In genomic region chr6:156657311-156657710, GRCh38 we compare ENCODE assay signal across 20 cellular contexts.
A peak's percentile ranks its signal among the peaks of the same experiment; 100 is the strongest.
DNase-seq lines count a peak whose midpoint lies in the region; ATAC-seq and TF ChIP-seq lines count a peak whose summit lies in the region.
"Had no signal": no experiment of that assay in that cellular context is flagged by ENCODE, and none has a peak within 500 bp of the region (broad histone marks: within the 10 kb centered on the region; RNA-seq: fewer than 3 reads in every experiment).

No MANE protein-coding gene starts in this region.

- H4K91ac ChIP-seq in mesenchymal stem cell (ENCODE audit: low read length): no peak overlapping the region

- no peak overlapping the region for H2AK5ac ChIP-seq in mesenchymal stem cell (ENCODE audit: low read length, severe bottlenecking)

- no peak overlapping the region for H3K23ac ChIP-seq in mesenchymal stem cell (ENCODE audit: low read length in 2 of 2)

- in situ Hi-C loops in GM23248 (cut with MboI): no loop called here

- H3K9me3 ChIP-seq in heart right ventricle: no peaks in the 10 kb centered on the region
- H3K9me3 ChIP-seq in mesenchymal stem cell (ENCODE audit: control insufficient read depth, low read length): no peaks in the 10 kb centered on the region
- H3K9me3 ChIP-seq in GM23248 (ENCODE audit: low read depth): no peaks in the 10 kb centered on the region
- H3K9me3 ChIP-seq: SK-N-SH had no signal

- peaks cover 12% of the 10 kb centered on the region; the same call in 1 of the 2 replicates for H3F3A ChIP-seq in GM23248 (ENCODE audit: insufficient read depth)

- H3K27ac ChIP-seq in heart right ventricle (peak overlapping the region in 1 of 10 donors; percentile 30), mesenchymal stem cell (ENCODE audit: low read length, poor library complexity, severe bottlenecking) (no peak overlapping the region), GM23248 (no peak overlapping the region)
- H3K27ac ChIP-seq: HL-60 had no signal

- peak overlapping the region in 1 of 2 experiments; percentile 58 for H3K14ac ChIP-seq in mesenchymal stem cell (ENCODE audit: low read length in 2 of 2)

- DNase-seq in Right ventricle myocardium inferior (ENCODE audit: missing footprints) (no peak), cardiac septum (ENCODE audit: low spot score) (no peak), heart right ventricle (peak; percentile 11 to 28), mesenchymal stem cell (no peak), NCI-H1092 treated with DMSO at 0.1 percent for 48 hours (lab: John Stamatoyannopoulos, UW) (no peak), GM23248 (no peak)
- DNase-seq: 8988T, COR-L47, DMS 273 treated with DMSO at 0.1 percent for 48 hours, DND-41, Karpas-422, NCI-H1436, NCI-H1930, NCI-H748 treated with DMSO at 0.1 percent for 48 hours, OCI-M1, SHP77 treated with DMSO at 0.1 percent for 48 hours, SK-N-SH had no signal

- H3K36me3 ChIP-seq in heart right ventricle: no peaks in the 10 kb centered on the region
- no peaks in the 10 kb centered on the region for H3K36me3 ChIP-seq in mesenchymal stem cell (ENCODE audit: control insufficient read depth in 1 of 2, insufficient read depth in 2 of 2, low read depth in 1 of 2, low read length in 2 of 2)
- no peaks in the 10 kb centered on the region for H3K36me3 ChIP-seq in GM23248 (ENCODE audit: low read depth)

- no peaks in the 10 kb centered on the region for H3K79me2 ChIP-seq in GM23248 (ENCODE audit: insufficient read depth)

- peak; percentile 75 for ATAC-seq in Right ventricle myocardium inferior
- peak in 7 of 8 donors; percentile 36 to 90 (median 69) for ATAC-seq in heart right ventricle
- ATAC-seq in GM21717 (IDR thresholded peaks at IDR 0.05; ENCODE audit: unreplicated experiment): no peak
- no peak for ATAC-seq in HG02623 (IDR thresholded peaks at IDR 0.05; ENCODE audit: unreplicated experiment)

- no peak overlapping the region for H4K8ac ChIP-seq in mesenchymal stem cell (ENCODE audit: low read length)

- no peak overlapping the region for H2BK12ac ChIP-seq in mesenchymal stem cell (ENCODE audit: low read length in 2 of 2)

- no peak overlapping the region for H3K18ac ChIP-seq in mesenchymal stem cell (ENCODE audit: low read depth in 1 of 2, low read length in 2 of 2)

- TF ChIP-seq CTCF in heart right ventricle (IDR thresholded peaks at IDR 0.05): no peak

- peak overlapping the region; percentile 79 for H3K9ac ChIP-seq in mesenchymal stem cell (ENCODE audit: low read length)
- H3K9ac ChIP-seq in GM23248: no peak overlapping the region
- H3K9ac ChIP-seq: SK-N-SH had no signal

- no peak overlapping the region for H2BK120ac ChIP-seq in mesenchymal stem cell (ENCODE audit: low read depth, low read length)

- H3K4me3 ChIP-seq in heart right ventricle (no peak overlapping the region), mesenchymal stem cell (ENCODE audit: insufficient read depth in 1 of 2, low read depth in 1 of 2, low read length in 2 of 2) (no peak overlapping the region), GM23248 (no peak overlapping the region)

- WGBS in heart right ventricle, 2 donors: 80 to 86% methylated on average over 5 of the region's 5 CpGs
- 88% methylated on average over 5 of the region's 5 CpGs for WGBS in mesenchymal stem cell
- 98 to 99% methylated on average over 5 of the region's 5 CpGs for WGBS in GM23248 (ENCODE audit: low coverage in 1 of 2, low lambda C conversion rate in 2 of 2, missing lambda C conversion rate in 2 of 2), 2 experiments

- no peak overlapping the region for H2BK5ac ChIP-seq in mesenchymal stem cell (ENCODE audit: low read depth, low read length, poor library complexity, severe bottlenecking)

- H3K4me1 ChIP-seq in heart right ventricle: peaks cover 5 to 26% (median 20%) of the 10 kb centered on the region in 9 donors
- H3K4me1 ChIP-seq in mesenchymal stem cell (ENCODE audit: control insufficient read depth, insufficient read depth, low read depth, low read length): peaks cover 2% of the 10 kb centered on the region
- peaks cover 27% of the 10 kb centered on the region for H3K4me1 ChIP-seq in GM23248 (ENCODE audit: insufficient read depth)

- H3K9me2 ChIP-seq in GM23248 (ENCODE audit: insufficient read depth): no peaks in the 10 kb centered on the region
- H3K9me2 ChIP-seq: SK-N-SH had no signal

- H4K20me1 ChIP-seq in GM23248 (ENCODE audit: insufficient read depth): no peaks in the 10 kb centered on the region

- H3K4me2 ChIP-seq in mesenchymal stem cell (ENCODE audit: low read length, poor library complexity, severe bottlenecking) (no peak overlapping the region), GM23248 (ENCODE audit: unreplicated experiment) (no peak overlapping the region)
- H3K4me2 ChIP-seq: SK-N-SH had no signal

- H2AFZ ChIP-seq in mesenchymal stem cell (ENCODE audit: low read depth, low read length) (no peak overlapping the region), GM23248 (no peak overlapping the region)

- intact Hi-C loops in Right ventricle myocardium inferior (cut with DNase I): no loop called here
- intact Hi-C loops in cardiac septum (cut with DNase I): no loop called here
- intact Hi-C loops in heart right ventricle (cut with DNase I): no loop called here

- H3K27me3 ChIP-seq in heart right ventricle: no peaks in the 10 kb centered on the region
- H3K27me3 ChIP-seq in mesenchymal stem cell (ENCODE audit: control insufficient read depth in 1 of 2, insufficient read depth in 1 of 2, low read length in 2 of 2): no peaks in the 10 kb centered on the region
- H3K27me3 ChIP-seq in GM23248 (replicated peaks; ENCODE audit: insufficient read depth): 0 out of 2 replicates have a peak, but pooled peaks cover 5% of the 10 kb centered on the region

- H3K4ac ChIP-seq in mesenchymal stem cell (ENCODE audit: low read depth in 1 of 2, low read length in 2 of 2): no peak overlapping the region

- no peaks in the 10 kb centered on the region for H3K79me1 ChIP-seq in mesenchymal stem cell (replicated peaks; ENCODE audit: low read length, poor library complexity, severe bottlenecking)

- H2BK15ac ChIP-seq in mesenchymal stem cell (ENCODE audit: low read depth, poor library complexity, severe bottlenecking): no peak overlapping the region

Comparison
In these comparisons a context has a peak if more than half of its experiments do, and no peak if none do; other contexts are left out.
1. DNase-seq: peak in heart right ventricle (2 of 2); none in Right ventricle myocardium inferior (single experiment), cardiac septum (single experiment), mesenchymal stem cell (single experiment), NCI-H1092 treated with DMSO at 0.1 percent for 48 hours (single experiment) and GM23248 (single experiment).
2. ATAC-seq: peak in Right ventricle myocardium inferior (single experiment) and heart right ventricle (7 of 8); none in GM21717 (single experiment) and HG02623 (single experiment).